In genomic region chr16:66872927-66873684, GRCh38 we compare ENCODE assay signal across 1 cellular context.
TF ChIP-seq lines count a peak whose summit lies in the region.

No MANE protein-coding gene starts in this region.

TF ChIP-seq in K562, 482 proteins besides CTCF, POLR2A, EP300 and RAD21 (continues in another document):
- TF ChIP-seq ATF1 (CRISPR knock-in tag; IDR thresholded peaks at IDR 0.05) (no peak), ATF1 (tag; IDR thresholded peaks at IDR 0.05) (peak; percentile 88), GTF2F1 (IDR thresholded peaks at IDR 0.05; ENCODE audit: low read depth, low read length) (no peak), GATAD2B (IDR thresholded peaks at IDR 0.05; ENCODE audit: borderline replicate concordance) (no peak), POLR3A (IDR thresholded peaks at IDR 0.05; ENCODE audit: borderline replicate concordance, extremely low read depth, insufficient read depth, insufficient read length) (no peak), ZNF431 (CRISPR knock-in tag; IDR thresholded peaks at IDR 0.05) (0 out of 2 replicates have a peak, but pooled peaks have one; percentile 38), GTF2E2 (tag; IDR thresholded peaks at IDR 0.05) (0 out of 2 replicates have a peak, but pooled peaks have one; percentile 41), ZKSCAN1 (IDR thresholded peaks at IDR 0.05; ENCODE audit: low read depth, low read length) (no peak), RNF219 (CRISPR knock-in tag; IDR thresholded peaks at IDR 0.05) (no peak), SNAPC5 (CRISPR knock-in tag; IDR thresholded peaks at IDR 0.05) (no peak), JUN (IDR thresholded peaks at IDR 0.05; ENCODE audit: borderline replicate concordance, low read depth, low read length) (peak; percentile 88), JUN (CRISPR knock-in tag; IDR thresholded peaks at IDR 0.05; ENCODE audit: borderline replicate concordance) (no peak), SMARCA5 (IDR thresholded peaks at IDR 0.05) (peak; percentile 87), PURB (CRISPR knock-in tag; IDR thresholded peaks at IDR 0.05; ENCODE audit: low read depth) (no peak), TAF7 (tag; IDR thresholded peaks at IDR 0.05) (no peak), TBL1XR1 (IDR thresholded peaks at IDR 0.05; ENCODE audit: low read length in 2 of 2) (0 out of 4 replicates have a peak, but pooled peaks have one; percentile 36 to 46), BRCA1 (IDR thresholded peaks at IDR 0.05) (no peak), BRCA1 (CRISPR knock-in tag; IDR thresholded peaks at IDR 0.05) (no peak), MCM7 (IDR thresholded peaks at IDR 0.05) (no peak), ZNF707 (CRISPR knock-in tag; conservative IDR thresholded peaks at IDR 0.05) (no peak), ZNF274 (IDR thresholded peaks at IDR 0.05; ENCODE audit: borderline replicate concordance, low read depth, low read length) (no peak), TFAM (CRISPR knock-in tag; conservative IDR thresholded peaks at IDR 0.05) (no peak), TEAD1 (CRISPR knock-in tag; IDR thresholded peaks at IDR 0.05) (0 out of 4 replicates have a peak, but pooled peaks of 1 of the 2 experiments have one; percentile 23), TCF15 (CRISPR knock-in tag; IDR thresholded peaks at IDR 0.05) (no peak), TAL1 (IDR thresholded peaks at IDR 0.05) (no peak), ELF1 (tag; IDR thresholded peaks at IDR 0.05) (no peak), TFAP4 (CRISPR knock-in tag; IDR thresholded peaks at IDR 0.05; ENCODE audit: borderline replicate concordance) (peak; percentile 84), ZNF76 (CRISPR knock-in tag; IDR thresholded peaks at IDR 0.05; ENCODE audit: borderline replicate concordance) (no peak), NFE2 (IDR thresholded peaks at IDR 0.05; ENCODE audit: low read depth) (peak; percentile 43), RBM25 (IDR thresholded peaks at IDR 0.05; ENCODE audit: low read depth, low read length, severe bottlenecking) (peak; percentile 63), ESRRB (CRISPR knock-in tag; IDR thresholded peaks at IDR 0.05; ENCODE audit: borderline replicate concordance) (no peak), L3MBTL2 (IDR thresholded peaks at IDR 0.05) (peak; percentile 97), THRB (CRISPR knock-in tag; conservative IDR thresholded peaks at IDR 0.05) (no peak), TGIF2 (CRISPR knock-in tag; IDR thresholded peaks at IDR 0.05) (no peak), NCOA2 (IDR thresholded peaks at IDR 0.05; ENCODE audit: partially characterized antibody in 2 of 2) (no peak), DLX4 (CRISPR knock-in tag; IDR thresholded peaks at IDR 0.05) (no peak), FOSL1 (tag; conservative IDR thresholded peaks at IDR 0.05) (peak; percentile 85), PRMT5 (CRISPR knock-in tag; IDR thresholded peaks at IDR 0.05) (no peak), JUNB (CRISPR knock-in tag; conservative IDR thresholded peaks at IDR 0.05) (no peak), SMAD1 (IDR thresholded peaks at IDR 0.05; ENCODE audit: low read depth, low read length, partially characterized antibody) (no peak), TCF3 (CRISPR knock-in tag; IDR thresholded peaks at IDR 0.05) (no peak), BRF2 (IDR thresholded peaks at IDR 0.05; ENCODE audit: borderline replicate concordance, insufficient read depth, insufficient read length) (no peak), ZKSCAN8 (CRISPR knock-in tag; IDR thresholded peaks at IDR 0.05) (no peak), HNRNPH1 (optimal IDR thresholded peaks at IDR 0.05; ENCODE audit: low read depth, low read length) (no peak), RB1 (IDR thresholded peaks at IDR 0.05; ENCODE audit: low read depth) (peak; percentile 97), NCOA4 (IDR thresholded peaks at IDR 0.05; ENCODE audit: partially characterized antibody) (no peak), CGGBP1 (CRISPR knock-in tag; IDR thresholded peaks at IDR 0.05) (no peak), AFF1 (IDR thresholded peaks at IDR 0.05; ENCODE audit: low read depth in 1 of 2, partially characterized antibody in 2 of 2) (peak; percentile 11 to 38), E2F3 (CRISPR knock-in tag; IDR thresholded peaks at IDR 0.05) (no peak), VEZF1 (CRISPR knock-in tag; IDR thresholded peaks at IDR 0.05) (peak; percentile 70), ZBED1 (IDR thresholded peaks at IDR 0.05) (no peak), BACH1 (tag; IDR thresholded peaks at IDR 0.05) (no peak), SIN3A (IDR thresholded peaks at IDR 0.05; ENCODE audit: borderline replicate concordance in 2 of 2, control insufficient read depth in 1 of 2, low read depth in 2 of 2, low read length in 2 of 2) (no peak; a peak in 1 of 4 replicates), XRCC3 (IDR thresholded peaks at IDR 0.05) (no peak), POLR3G (IDR thresholded peaks at IDR 0.05; ENCODE audit: extremely low read depth, insufficient read length, insufficient replicate concordance) (no peak), SRSF3 (IDR thresholded peaks at IDR 0.05; ENCODE audit: insufficient read depth, low read length) (no peak), GTF3C2 (IDR thresholded peaks at IDR 0.05; ENCODE audit: borderline replicate concordance, extremely low read depth, insufficient read length) (no peak), E2F5 (CRISPR knock-in tag; IDR thresholded peaks at IDR 0.05) (peak; percentile 67; the same call in 1 of the 2 replicates), U2AF1 (optimal IDR thresholded peaks at IDR 0.05; ENCODE audit: low read depth, low read length) (no peak)
